Comparison of ENCODE assay signal across 1 cellular context in genomic region chr18:6885992-6886823, GRCh38.
A peak's percentile ranks its signal among the peaks of the same experiment; 100 is the strongest.
TF ChIP-seq lines count a peak whose summit lies in the region.

No MANE protein-coding gene starts in this region.

TF ChIP-seq in K562, 482 proteins besides CTCF, POLR2A, EP300 and RAD21 (continued from another document):
- TF ChIP-seq STAG1 (CRISPR knock-in tag; IDR thresholded peaks at IDR 0.05; ENCODE audit: borderline replicate concordance): peak; percentile 53; the same call in 1 of the 2 replicates
- TF ChIP-seq EGR1 (conservative IDR thresholded peaks at IDR 0.05): no peak
- no peak for TF ChIP-seq DIDO1 (tag; IDR thresholded peaks at IDR 0.05; ENCODE audit: low read depth)
- no peak for TF ChIP-seq ETS1 (conservative IDR thresholded peaks at IDR 0.05; ENCODE audit: control insufficient read depth, low read depth, low read length)
